8 cellular contexts compared by ENCODE assay signal in genomic region chr7:99374121-99375064, GRCh38. TPM values are rescaled to one million over a fixed set of nuclear protein-coding genes. Genes with fewer than 3 reads are reported as not detected.
DNase-seq lines count a peak whose midpoint lies in the region; ATAC-seq lines count a peak whose summit lies in the region.

ARPC1B (plus strand) TSS chr7:99374730; CDS start chr7:99385715, 10,985 bp downstream.

- peak; percentile 7 for DNase-seq in NCI-H2171 (lab: John Stamatoyannopoulos, UW)
- no peak for DNase-seq in NCI-H2171 treated with DMSO at 0.1 percent for 48 hours (lab: John Stamatoyannopoulos, UW)
- DNase-seq in NCI-H1694 treated with DMSO at 0.1 percent for 48 hours (lab: John Stamatoyannopoulos, UW) = peak; percentile 37
- peak; percentile 28 for DNase-seq in cerebellum (ENCODE audit: low spot score)
- DNase-seq in left colon = peak; percentile 89 to 90
- DNase-seq in stimulated activated CD4-positive, alpha-beta T cell treated with anti-CD3 and anti-CD28 coated beads, Interleukin-2, amount 100 ng/mL, for 48 hours = peak; percentile 76 to 87

- intact Hi-C loops in left colon (cut with DNase I, micrococcal nuclease) = no loop called here

- ATAC-seq in HG02678 (IDR thresholded peaks at IDR 0.05; ENCODE audit: unreplicated experiment) (peak; percentile 63), left colon (peak; percentile 66)
- peak; percentile 68 to 76 for ATAC-seq in activated CD4-positive, CD25-positive, alpha-beta regulatory T cell treated with anti-CD3 and anti-CD28 coated beads, Interleukin-2, amount 50 U/mL, for 24 hours

RNA-seq across cellular contexts. Expression of gene ARPC1B, which starts in this region (rescaled TPM):
- total RNA-seq in cerebellum = 14.4 TPM
- total RNA-seq in left colon = 100 to 1,000 TPM; 143 to 170 TPM
